In genomic region chr3:194330160-194330559, GRCh38 we compare ENCODE assay signal across 2 cellular contexts.
TF ChIP-seq lines count a peak whose summit lies in the region.

No MANE protein-coding gene starts in this region.

TF ChIP-seq in A549, 52 proteins besides CTCF, POLR2A, EP300 and RAD21:
- no peak for TF ChIP-seq HDAC2 (IDR thresholded peaks at IDR 0.05)
- TF ChIP-seq EHF (CRISPR knock-in tag; IDR thresholded peaks at IDR 0.05): no peak
- TF ChIP-seq BHLHE40 (IDR thresholded peaks at IDR 0.05; ENCODE audit: low read depth, low read length): no peak
- TF ChIP-seq ZFP36 (IDR thresholded peaks at IDR 0.05; ENCODE audit: borderline replicate concordance, partially characterized antibody): no peak
- no peak for TF ChIP-seq CHD4 (IDR thresholded peaks at IDR 0.05; ENCODE audit: borderline replicate concordance)
- no peak for TF ChIP-seq MAFK (IDR thresholded peaks at IDR 0.05; ENCODE audit: partially characterized antibody)
- TF ChIP-seq SMC3 (IDR thresholded peaks at IDR 0.05): no peak
- no peak for TF ChIP-seq TP53 (CRISPR knock-in tag; IDR thresholded peaks at IDR 0.05)
- no peak for TF ChIP-seq MYC (IDR thresholded peaks at IDR 0.05; ENCODE audit: borderline replicate concordance, low read length)
- no peak for TF ChIP-seq JUNB (IDR thresholded peaks at IDR 0.05)
- TF ChIP-seq BCL3 (IDR thresholded peaks at IDR 0.05): no peak
- no peak for TF ChIP-seq SREBF2 (IDR thresholded peaks at IDR 0.05)
- no peak for TF ChIP-seq USF2 (IDR thresholded peaks at IDR 0.05)

TF ChIP-seq in H1, 55 proteins besides CTCF, POLR2A, EP300 and RAD21:
- no peak for TF ChIP-seq CREB1 (IDR thresholded peaks at IDR 0.05)
- no peak for TF ChIP-seq SIRT6 (IDR thresholded peaks at IDR 0.05; ENCODE audit: low read length)
- TF ChIP-seq SP2 (IDR thresholded peaks at IDR 0.05; ENCODE audit: low read length): no peak
- TF ChIP-seq, protein P1, sequence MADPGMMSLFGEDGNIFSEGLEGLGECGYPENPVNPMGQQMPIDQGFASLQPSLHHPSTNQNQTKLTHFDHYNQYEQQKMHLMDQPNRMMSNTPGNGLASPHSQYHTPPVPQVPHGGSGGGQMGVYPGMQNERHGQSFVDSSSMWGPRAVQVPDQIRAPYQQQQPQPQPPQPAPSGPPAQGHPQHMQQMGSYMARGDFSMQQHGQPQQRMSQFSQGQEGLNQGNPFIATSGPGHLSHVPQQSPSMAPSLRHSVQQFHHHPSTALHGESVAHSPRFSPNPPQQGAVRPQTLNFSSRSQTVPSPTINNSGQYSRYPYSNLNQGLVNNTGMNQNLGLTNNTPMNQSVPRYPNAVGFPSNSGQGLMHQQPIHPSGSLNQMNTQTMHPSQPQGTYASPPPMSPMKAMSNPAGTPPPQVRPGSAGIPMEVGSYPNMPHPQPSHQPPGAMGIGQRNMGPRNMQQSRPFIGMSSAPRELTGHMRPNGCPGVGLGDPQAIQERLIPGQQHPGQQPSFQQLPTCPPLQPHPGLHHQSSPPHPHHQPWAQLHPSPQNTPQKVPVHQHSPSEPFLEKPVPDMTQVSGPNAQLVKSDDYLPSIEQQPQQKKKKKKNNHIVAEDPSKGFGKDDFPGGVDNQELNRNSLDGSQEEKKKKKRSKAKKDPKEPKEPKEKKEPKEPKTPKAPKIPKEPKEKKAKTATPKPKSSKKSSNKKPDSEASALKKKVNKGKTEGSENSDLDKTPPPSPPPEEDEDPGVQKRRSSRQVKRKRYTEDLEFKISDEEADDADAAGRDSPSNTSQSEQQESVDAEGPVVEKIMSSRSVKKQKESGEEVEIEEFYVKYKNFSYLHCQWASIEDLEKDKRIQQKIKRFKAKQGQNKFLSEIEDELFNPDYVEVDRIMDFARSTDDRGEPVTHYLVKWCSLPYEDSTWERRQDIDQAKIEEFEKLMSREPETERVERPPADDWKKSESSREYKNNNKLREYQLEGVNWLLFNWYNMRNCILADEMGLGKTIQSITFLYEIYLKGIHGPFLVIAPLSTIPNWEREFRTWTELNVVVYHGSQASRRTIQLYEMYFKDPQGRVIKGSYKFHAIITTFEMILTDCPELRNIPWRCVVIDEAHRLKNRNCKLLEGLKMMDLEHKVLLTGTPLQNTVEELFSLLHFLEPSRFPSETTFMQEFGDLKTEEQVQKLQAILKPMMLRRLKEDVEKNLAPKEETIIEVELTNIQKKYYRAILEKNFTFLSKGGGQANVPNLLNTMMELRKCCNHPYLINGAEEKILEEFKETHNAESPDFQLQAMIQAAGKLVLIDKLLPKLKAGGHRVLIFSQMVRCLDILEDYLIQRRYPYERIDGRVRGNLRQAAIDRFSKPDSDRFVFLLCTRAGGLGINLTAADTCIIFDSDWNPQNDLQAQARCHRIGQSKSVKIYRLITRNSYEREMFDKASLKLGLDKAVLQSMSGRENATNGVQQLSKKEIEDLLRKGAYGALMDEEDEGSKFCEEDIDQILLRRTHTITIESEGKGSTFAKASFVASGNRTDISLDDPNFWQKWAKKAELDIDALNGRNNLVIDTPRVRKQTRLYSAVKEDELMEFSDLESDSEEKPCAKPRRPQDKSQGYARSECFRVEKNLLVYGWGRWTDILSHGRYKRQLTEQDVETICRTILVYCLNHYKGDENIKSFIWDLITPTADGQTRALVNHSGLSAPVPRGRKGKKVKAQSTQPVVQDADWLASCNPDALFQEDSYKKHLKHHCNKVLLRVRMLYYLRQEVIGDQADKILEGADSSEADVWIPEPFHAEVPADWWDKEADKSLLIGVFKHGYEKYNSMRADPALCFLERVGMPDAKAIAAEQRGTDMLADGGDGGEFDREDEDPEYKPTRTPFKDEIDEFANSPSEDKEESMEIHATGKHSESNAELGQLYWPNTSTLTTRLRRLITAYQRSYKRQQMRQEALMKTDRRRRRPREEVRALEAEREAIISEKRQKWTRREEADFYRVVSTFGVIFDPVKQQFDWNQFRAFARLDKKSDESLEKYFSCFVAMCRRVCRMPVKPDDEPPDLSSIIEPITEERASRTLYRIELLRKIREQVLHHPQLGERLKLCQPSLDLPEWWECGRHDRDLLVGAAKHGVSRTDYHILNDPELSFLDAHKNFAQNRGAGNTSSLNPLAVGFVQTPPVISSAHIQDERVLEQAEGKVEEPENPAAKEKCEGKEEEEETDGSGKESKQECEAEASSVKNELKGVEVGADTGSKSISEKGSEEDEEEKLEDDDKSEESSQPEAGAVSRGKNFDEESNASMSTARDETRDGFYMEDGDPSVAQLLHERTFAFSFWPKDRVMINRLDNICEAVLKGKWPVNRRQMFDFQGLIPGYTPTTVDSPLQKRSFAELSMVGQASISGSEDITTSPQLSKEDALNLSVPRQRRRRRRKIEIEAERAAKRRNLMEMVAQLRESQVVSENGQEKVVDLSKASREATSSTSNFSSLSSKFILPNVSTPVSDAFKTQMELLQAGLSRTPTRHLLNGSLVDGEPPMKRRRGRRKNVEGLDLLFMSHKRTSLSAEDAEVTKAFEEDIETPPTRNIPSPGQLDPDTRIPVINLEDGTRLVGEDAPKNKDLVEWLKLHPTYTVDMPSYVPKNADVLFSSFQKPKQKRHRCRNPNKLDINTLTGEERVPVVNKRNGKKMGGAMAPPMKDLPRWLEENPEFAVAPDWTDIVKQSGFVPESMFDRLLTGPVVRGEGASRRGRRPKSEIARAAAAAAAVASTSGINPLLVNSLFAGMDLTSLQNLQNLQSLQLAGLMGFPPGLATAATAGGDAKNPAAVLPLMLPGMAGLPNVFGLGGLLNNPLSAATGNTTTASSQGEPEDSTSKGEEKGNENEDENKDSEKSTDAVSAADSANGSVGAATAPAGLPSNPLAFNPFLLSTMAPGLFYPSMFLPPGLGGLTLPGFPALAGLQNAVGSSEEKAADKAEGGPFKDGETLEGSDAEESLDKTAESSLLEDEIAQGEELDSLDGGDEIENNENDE (IDR thresholded peaks at IDR 0.05; ENCODE audit: insufficient replicate concordance, low read length): no peak
- no peak for TF ChIP-seq RBBP5 (IDR thresholded peaks at IDR 0.05; ENCODE audit: borderline replicate concordance, low read depth, low read length)
- no peak for TF ChIP-seq NANOG (IDR thresholded peaks at IDR 0.05; ENCODE audit: insufficient read depth, low read depth, low read length, poor library complexity, severe bottlenecking)
- TF ChIP-seq YY1 (IDR thresholded peaks at IDR 0.05; ENCODE audit: low read depth, low read length): no peak
- TF ChIP-seq SP1 (IDR thresholded peaks at IDR 0.05; ENCODE audit: low read depth, low read length): no peak
- TF ChIP-seq TAF1 (IDR thresholded peaks at IDR 0.05; ENCODE audit: low read depth, low read length): no peak
- TF ChIP-seq RNF2 (IDR thresholded peaks at IDR 0.05; ENCODE audit: borderline replicate concordance, low read depth, low read length, missing control alignments, poor library complexity, severe bottlenecking): no peak
- no peak for TF ChIP-seq KDM5A (IDR thresholded peaks at IDR 0.05; ENCODE audit: low read length)
- no peak for TF ChIP-seq EGR1 (IDR thresholded peaks at IDR 0.05; ENCODE audit: borderline replicate concordance, low read depth, low read length)
- no peak for TF ChIP-seq POLR2AphosphoS5 (IDR thresholded peaks at IDR 0.05; ENCODE audit: low read depth, low read length)
- no peak for TF ChIP-seq BACH1 (IDR thresholded peaks at IDR 0.05; ENCODE audit: low read length)
- no peak for TF ChIP-seq GABPA (IDR thresholded peaks at IDR 0.05; ENCODE audit: borderline replicate concordance, insufficient read depth, low read length)
